Comparison of ENCODE assay signal across 25 cellular contexts in the genomic region with DNA sequence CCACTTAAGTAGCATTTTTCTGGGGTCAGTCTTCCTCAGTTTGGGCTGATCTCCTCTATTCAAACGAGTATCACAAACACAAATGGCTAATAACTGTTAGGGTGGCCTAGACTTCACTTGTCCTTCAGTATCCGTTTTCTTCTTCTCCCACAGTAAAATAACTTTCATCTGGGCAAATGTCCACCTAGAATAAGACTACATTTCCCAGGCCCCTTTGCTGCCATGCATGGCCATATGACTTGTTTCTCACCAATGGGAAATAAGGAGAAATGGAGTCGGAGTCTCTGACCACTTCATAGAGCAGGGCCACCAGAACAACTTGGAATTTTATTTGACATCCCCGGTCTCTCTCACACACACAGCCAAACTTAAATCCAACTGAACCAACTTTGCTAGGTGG.
"Had no signal": no experiment of that assay in that cellular context is flagged by ENCODE, and none has a peak within 500 bp of the region (broad histone marks: within the 10 kb centered on the region; RNA-seq: fewer than 3 reads in every experiment).

No MANE protein-coding gene starts in this region.

- ATAC-seq: activated CD8-positive, alpha-beta T cell treated with anti-CD3 and anti-CD28 coated beads for 36 hours; body of pancreas; esophagus mucosa; naive thymus-derived CD8-positive, alpha-beta T cell had no signal

- H3K36me3 Mint-ChIP-seq: activated naive CD4-positive, alpha-beta T cell treated with anti-CD3 and anti-CD28 coated beads, Interleukin-2, amount 50 U/mL, for 24 hours; naive thymus-derived CD8-positive, alpha-beta T cell had no signal

- H3K4me2 ChIP-seq: neural progenitor cell had no signal

- H3K4me1 ChIP-seq: body of pancreas, left ventricle myocardium inferior, neural progenitor cell, sigmoid colon, testis, uterus had no signal

- H2AFZ ChIP-seq: neural progenitor cell had no signal

- H3K9ac ChIP-seq: neural progenitor cell had no signal

- H3K27me3 Mint-ChIP-seq: activated CD8-positive, alpha-beta T cell treated with anti-CD3 and anti-CD28 coated beads for 36 hours; activated naive CD4-positive, alpha-beta T cell treated with anti-CD3 and anti-CD28 coated beads, Interleukin-2, amount 50 U/mL, for 24 hours had no signal

- H3K4me1 Mint-ChIP-seq: mesothelial cell of epicardium had no signal

- H3K4me3 ChIP-seq: body of pancreas, left ventricle myocardium inferior, neural progenitor cell, sigmoid colon, testis, uterus had no signal

- H3K9me3 Mint-ChIP-seq: activated CD4-positive, alpha-beta T cell treated with anti-CD3 and anti-CD28 coated beads, Interleukin-2, amount 10 ng/mL, durations not matched to agents 7 days and 5 days; activated CD8-positive, alpha-beta T cell treated with anti-CD3 and anti-CD28 coated beads for 36 hours; activated naive CD4-positive, alpha-beta T cell treated with anti-CD3 and anti-CD28 coated beads, Interleukin-2, amount 50 U/mL, for 24 hours; activated T-helper 1 cell treated with anti-CD3 and anti-CD28 coated beads, Interleukin-12 subunit alpha, Interleukin-12 subunit beta, Interleukin-2, Interleukin-4 antibody, amounts not matched to agents 30 ng/mL and 10 ng/mL and 1 ng/mL, durations not matched to agents 14 hours and 24 hours and 36 hours; naive thymus-derived CD8-positive, alpha-beta T cell had no signal

- H3K9me3 ChIP-seq: body of pancreas, sigmoid colon, testis, uterus had no signal

- H3K27me3 ChIP-seq: body of pancreas, neural progenitor cell, sigmoid colon, testis, uterus had no signal

- H3K27ac ChIP-seq: body of pancreas, left ventricle myocardium inferior, neural progenitor cell, sigmoid colon, testis, uterus, VCaP had no signal

- H3K4me3 Mint-ChIP-seq: activated CD4-positive, alpha-beta T cell treated with anti-CD3 and anti-CD28 coated beads, Interleukin-2, amount 10 ng/mL, durations not matched to agents 7 days and 5 days; activated CD8-positive, alpha-beta T cell treated with anti-CD3 and anti-CD28 coated beads for 36 hours; activated naive CD4-positive, alpha-beta T cell treated with anti-CD3 and anti-CD28 coated beads, Interleukin-2, amount 50 U/mL, for 24 hours; activated T-helper 1 cell treated with anti-CD3 and anti-CD28 coated beads, Interleukin-12 subunit alpha, Interleukin-12 subunit beta, Interleukin-2, Interleukin-4 antibody, amounts not matched to agents 30 ng/mL and 10 ng/mL and 1 ng/mL, durations not matched to agents 14 hours and 24 hours and 36 hours; mesothelial cell of epicardium; naive thymus-derived CD8-positive, alpha-beta T cell; neural progenitor cell had no signal

- H3K27ac Mint-ChIP-seq: activated CD4-positive, alpha-beta T cell treated with anti-CD3 and anti-CD28 coated beads, Interleukin-2, amount 10 ng/mL, durations not matched to agents 7 days and 5 days; activated CD8-positive, alpha-beta T cell treated with anti-CD3 and anti-CD28 coated beads for 36 hours; activated naive CD4-positive, alpha-beta T cell treated with anti-CD3 and anti-CD28 coated beads, Interleukin-2, amount 50 U/mL, for 24 hours; activated T-helper 1 cell treated with anti-CD3 and anti-CD28 coated beads, Interleukin-12 subunit alpha, Interleukin-12 subunit beta, Interleukin-2, Interleukin-4 antibody, amounts not matched to agents 30 ng/mL and 10 ng/mL and 1 ng/mL, durations not matched to agents 14 hours and 24 hours and 36 hours; mesothelial cell of epicardium; neural progenitor cell had no signal

- DNase-seq: activated CD4-positive, alpha-beta T cell treated with anti-CD3 and anti-CD28 coated beads, Interleukin-2, amount 10 ng/mL, durations not matched to agents 7 days and 5 days; activated CD4-positive, CD25-positive, alpha-beta regulatory T cell treated with anti-CD3 and anti-CD28 coated beads, Interleukin-2, amount 50 U/mL, for 72 hours; activated CD8-positive, alpha-beta T cell treated with anti-CD3 and anti-CD28 coated beads for 36 hours; activated gamma-delta T cell treated with Interleukin-2 at 50 U/mL for 16 hours; anterior cingulate cortex; body of pancreas; dermis blood vessel endothelial cell; effector CD8-positive, alpha-beta T cell; foreskin melanocyte; hippocampal formation; left ventricle myocardium inferior; naive thymus-derived CD8-positive, alpha-beta T cell; sigmoid colon; stimulated activated CD4-positive, alpha-beta T cell treated with anti-CD3 and anti-CD28 coated beads, Interleukin-2, amount 100 ng/mL, for 48 hours; stimulated activated CD8-positive, alpha-beta memory T cell treated with anti-CD3 and anti-CD28 coated beads, Interleukin-4, amount 100 ng/mL, for 48 hours; stimulated activated naive CD4-positive, alpha-beta T cell; testis; trophoblast cell; uterus had no signal

- H3K36me3 ChIP-seq: left ventricle myocardium inferior, neural progenitor cell, uterus had no signal
